ENCODE assay signal across 29 cellular contexts in the genomic region with DNA sequence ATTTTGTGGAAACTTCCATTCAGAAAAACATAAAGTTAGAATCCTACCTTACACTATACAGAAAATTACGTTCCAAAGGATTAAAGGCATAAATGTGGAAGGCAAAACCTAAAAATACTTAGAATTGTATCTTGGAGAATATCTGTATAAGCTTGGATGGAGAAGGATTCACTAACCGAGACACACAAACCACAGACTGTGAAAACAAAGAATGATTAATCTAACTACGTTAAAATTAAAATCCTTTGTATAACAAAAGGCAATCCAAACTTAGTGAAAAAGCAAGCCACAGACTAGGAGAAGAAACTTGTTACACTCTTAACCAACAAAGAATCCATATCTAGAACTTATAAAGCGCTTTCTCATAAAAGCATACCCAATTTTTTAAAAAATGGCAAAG.
"Had no signal": no experiment of that assay in that cellular context is flagged by ENCODE, and none has a peak within 500 bp of the region (broad histone marks: within the 10 kb centered on the region; RNA-seq: fewer than 3 reads in every experiment).

No MANE protein-coding gene starts in this region.

- H3K27me3 ChIP-seq: ascending aorta, brain microvascular endothelial cell, esophagus muscularis mucosa, foreskin keratinocyte, gastrocnemius medialis had no signal

- H3K27me3 Mint-ChIP-seq: activated CD4-positive, alpha-beta memory T cell treated with anti-CD3 and anti-CD28 coated beads, Interleukin-2, amount 10 ng/mL, durations not matched to agents 7 days and 5 days; activated CD4-positive, alpha-beta T cell treated with anti-CD3 and anti-CD28 coated beads, Interleukin-2, amount 10 ng/mL, durations not matched to agents 7 days and 5 days; activated naive CD4-positive, alpha-beta T cell treated with anti-CD3 and anti-CD28 coated beads, Interleukin-2, amount 10 ng/mL, durations not matched to agents 7 days and 5 days; activated naive CD8-positive, alpha-beta T cell treated with anti-CD3 and anti-CD28 coated beads, Interleukin-2, amount 10 ng/mL, durations not matched to agents 7 days and 5 days; activated T-cell treated with anti-CD3 and anti-CD28 coated beads, Interleukin-2, amount 50 U/mL, for 24 hours; effector memory CD8-positive, alpha-beta T cell had no signal

- H3K4me3 Mint-ChIP-seq: activated CD4-positive, alpha-beta memory T cell treated with anti-CD3 and anti-CD28 coated beads, Interleukin-2, amount 10 ng/mL, durations not matched to agents 7 days and 5 days; activated CD4-positive, alpha-beta T cell treated with anti-CD3 and anti-CD28 coated beads, Interleukin-2, amount 10 ng/mL, durations not matched to agents 7 days and 5 days; activated naive CD4-positive, alpha-beta T cell treated with anti-CD3 and anti-CD28 coated beads, Interleukin-2, amount 10 ng/mL, durations not matched to agents 7 days and 5 days; activated naive CD8-positive, alpha-beta T cell treated with anti-CD3 and anti-CD28 coated beads, Interleukin-2, amount 10 ng/mL, durations not matched to agents 7 days and 5 days; activated T-cell treated with anti-CD3 and anti-CD28 coated beads, Interleukin-2, amount 50 U/mL, for 24 hours; activated T-cell treated with anti-CD3 and anti-CD28 coated beads, Interleukin-2, amount 50 U/mL, for 72 hours; effector memory CD8-positive, alpha-beta T cell had no signal

- DNase-seq: activated CD4-positive, alpha-beta memory T cell treated with anti-CD3 and anti-CD28 coated beads, Interleukin-2, amount 10 ng/mL, durations not matched to agents 7 days and 5 days; activated CD4-positive, alpha-beta T cell treated with anti-CD3 and anti-CD28 coated beads for 4 hours; activated CD4-positive, alpha-beta T cell treated with anti-CD3 and anti-CD28 coated beads, Interleukin-2, amount 10 ng/mL, durations not matched to agents 7 days and 5 days; activated CD4-positive, alpha-beta T cell treated with anti-CD3 and anti-CD28 coated beads, Interleukin-2, amount 50 U/mL, for 4 hours; activated CD4-positive, CD25-positive, alpha-beta regulatory T cell; activated CD4-positive, CD25-positive, alpha-beta regulatory T cell treated with anti-CD3 and anti-CD28 coated beads, Interleukin-2, amount 50 U/mL, for 72 hours; activated CD8-positive, alpha-beta memory T cell treated with anti-CD3 and anti-CD28 coated beads, Interleukin-2, amount 50 U/mL, for 48 hours; activated gamma-delta T cell; activated naive CD4-positive, alpha-beta T cell; activated naive CD4-positive, alpha-beta T cell treated with anti-CD3 and anti-CD28 coated beads, Interleukin-2, amount 10 ng/mL, durations not matched to agents 7 days and 5 days; activated naive CD8-positive, alpha-beta T cell treated with anti-CD3 and anti-CD28 coated beads, Interleukin-2, amount 10 ng/mL, durations not matched to agents 7 days and 5 days; activated T-cell treated with anti-CD3 and anti-CD28 coated beads for 4 hours; activated T-cell treated with anti-CD3 and anti-CD28 coated beads, Interleukin-2, amount 50 U/mL, for 24 hours; activated T-cell treated with anti-CD3 and anti-CD28 coated beads, Interleukin-2, amount 50 U/mL, for 72 hours; brain microvascular endothelial cell; caudate nucleus; cortex of kidney; dermis blood vessel endothelial cell; effector CD4-positive, alpha-beta T cell; effector memory CD8-positive, alpha-beta T cell; erythroblast; foreskin keratinocyte; gastrocnemius medialis; T-helper 2 cell had no signal

- H3K4me1 Mint-ChIP-seq: activated CD4-positive, alpha-beta memory T cell treated with anti-CD3 and anti-CD28 coated beads, Interleukin-2, amount 10 ng/mL, durations not matched to agents 7 days and 5 days; activated CD4-positive, alpha-beta T cell treated with anti-CD3 and anti-CD28 coated beads, Interleukin-2, amount 10 ng/mL, durations not matched to agents 7 days and 5 days; activated naive CD4-positive, alpha-beta T cell treated with anti-CD3 and anti-CD28 coated beads, Interleukin-2, amount 10 ng/mL, durations not matched to agents 7 days and 5 days; activated naive CD8-positive, alpha-beta T cell treated with anti-CD3 and anti-CD28 coated beads, Interleukin-2, amount 10 ng/mL, durations not matched to agents 7 days and 5 days had no signal

- FAIRE-seq: bronchial epithelial cell, colon had no signal

- H3K9me3 ChIP-seq: ascending aorta, esophagus muscularis mucosa, gastrocnemius medialis had no signal

- H3K9me3 Mint-ChIP-seq: activated CD4-positive, alpha-beta T cell treated with anti-CD3 and anti-CD28 coated beads, Interleukin-2, amount 10 ng/mL, durations not matched to agents 7 days and 5 days; activated naive CD4-positive, alpha-beta T cell treated with anti-CD3 and anti-CD28 coated beads, Interleukin-2, amount 10 ng/mL, durations not matched to agents 7 days and 5 days; activated naive CD4-positive, alpha-beta T cell treated with anti-CD3 and anti-CD28 coated beads, Interleukin-2, amount 50 U/mL, for 72 hours; activated naive CD8-positive, alpha-beta T cell treated with anti-CD3 and anti-CD28 coated beads, Interleukin-2, amount 10 ng/mL, durations not matched to agents 7 days and 5 days; activated T-cell treated with anti-CD3 and anti-CD28 coated beads, Interleukin-2, amount 50 U/mL, for 24 hours had no signal

- H3K36me3 Mint-ChIP-seq: activated naive CD4-positive, alpha-beta T cell treated with anti-CD3 and anti-CD28 coated beads, Interleukin-2, amount 10 ng/mL, durations not matched to agents 7 days and 5 days; activated naive CD4-positive, alpha-beta T cell treated with anti-CD3 and anti-CD28 coated beads, Interleukin-2, amount 50 U/mL, for 72 hours; activated naive CD8-positive, alpha-beta T cell treated with anti-CD3 and anti-CD28 coated beads, Interleukin-2, amount 10 ng/mL, durations not matched to agents 7 days and 5 days had no signal

- H3K36me3 ChIP-seq: ascending aorta, brain microvascular endothelial cell, esophagus muscularis mucosa, gastrocnemius medialis had no signal

- H3K4me3 ChIP-seq: ascending aorta, esophagus muscularis mucosa, gastrocnemius medialis had no signal

- H3K27ac ChIP-seq: ascending aorta, brain microvascular endothelial cell, esophagus muscularis mucosa, foreskin keratinocyte, gastrocnemius medialis had no signal

- ATAC-seq: activated naive CD4-positive, alpha-beta T cell treated with anti-CD3 and anti-CD28 coated beads, Interleukin-2, amount 50 U/mL, for 72 hours; activated T-cell treated with anti-CD3 and anti-CD28 coated beads, Interleukin-2, amount 50 U/mL, for 72 hours; effector memory CD8-positive, alpha-beta T cell; foreskin keratinocyte; gastrocnemius medialis had no signal

- H3K4me1 ChIP-seq: ascending aorta, esophagus muscularis mucosa, gastrocnemius medialis had no signal

- H3K27ac Mint-ChIP-seq: activated CD4-positive, alpha-beta memory T cell treated with anti-CD3 and anti-CD28 coated beads, Interleukin-2, amount 10 ng/mL, durations not matched to agents 7 days and 5 days; activated CD4-positive, alpha-beta T cell treated with anti-CD3 and anti-CD28 coated beads, Interleukin-2, amount 10 ng/mL, durations not matched to agents 7 days and 5 days; activated naive CD4-positive, alpha-beta T cell treated with anti-CD3 and anti-CD28 coated beads, Interleukin-2, amount 10 ng/mL, durations not matched to agents 7 days and 5 days; activated naive CD4-positive, alpha-beta T cell treated with anti-CD3 and anti-CD28 coated beads, Interleukin-2, amount 50 U/mL, for 72 hours; activated naive CD8-positive, alpha-beta T cell treated with anti-CD3 and anti-CD28 coated beads, Interleukin-2, amount 10 ng/mL, durations not matched to agents 7 days and 5 days; activated T-cell treated with anti-CD3 and anti-CD28 coated beads, Interleukin-2, amount 50 U/mL, for 24 hours; activated T-cell treated with anti-CD3 and anti-CD28 coated beads, Interleukin-2, amount 50 U/mL, for 72 hours; effector memory CD8-positive, alpha-beta T cell had no signal
